In genomic region chr2:140186201-140186775, GRCh38 we compare ENCODE assay signal across 21 cellular contexts.
"Had no signal": no experiment of that assay in that cellular context is flagged by ENCODE, and none has a peak within 500 bp of the region (broad histone marks: within the 10 kb centered on the region; RNA-seq: fewer than 3 reads in every experiment).

No MANE protein-coding gene starts in this region.

- DNase-seq: activated CD4-positive, alpha-beta T cell treated with anti-CD3 and anti-CD28 coated beads for 1 hour; activated CD4-positive, alpha-beta T cell treated with anti-CD3 and anti-CD28 coated beads, Interleukin-2, amount 50 U/mL, for 1 hour; activated CD8-positive, alpha-beta T cell treated with anti-CD3 and anti-CD28 coated beads, Interleukin-2, amount 10 ng/mL, durations not matched to agents 7 days and 5 days; activated gamma-delta T cell treated with Interleukin-2 at 50 U/mL for 16 hours; activated T-cell treated with anti-CD3 and anti-CD28 coated beads, Interleukin-2, amount 50 U/mL, for 1 hour; central memory CD4-positive, alpha-beta T cell; erythroblast; heart right ventricle; midbrain; nephron progenitor cell; pancreas; SK-N-SH; stimulated activated CD4-positive, alpha-beta T cell treated with anti-CD3 and anti-CD28 coated beads, Interleukin-15, amount 100 ng/mL, for 24 hours; stomach; transverse colon; WERI-Rb-1 had no signal

- H3K4me3 ChIP-seq: heart right ventricle, pancreas, smooth muscle cell, stomach, transverse colon had no signal

- H3K9me2 ChIP-seq: SK-N-SH had no signal

- H3K36me3 ChIP-seq: heart right ventricle, pancreas, stomach, transverse colon, WERI-Rb-1 had no signal

- ATAC-seq: activated CD8-positive, alpha-beta T cell treated with anti-CD3 and anti-CD28 coated beads, Interleukin-2, amount 10 ng/mL, durations not matched to agents 7 days and 5 days; pancreas; sciatic nerve; stimulated activated memory B cell treated with anti-CD40 and anti-IgM and Interleukin-4, amounts not matched to agents 10 μg/mL and 1 μg/mL and 100 μg/mL, for 72 hours had no signal

- H3K4me1 ChIP-seq: pancreas, stomach, transverse colon had no signal

- H3K27me3 ChIP-seq: heart right ventricle, pancreas, stomach, transverse colon had no signal

- H3K27ac Mint-ChIP-seq: activated CD8-positive, alpha-beta T cell treated with anti-CD3 and anti-CD28 coated beads, Interleukin-2, amount 10 ng/mL, durations not matched to agents 7 days and 5 days; activated naive CD4-positive, alpha-beta T cell treated with anti-CD3 and anti-CD28 coated beads, Interleukin-2, amount 50 U/mL, for 24 hours; nephron progenitor cell; stimulated activated memory B cell treated with anti-CD40 and anti-IgM and Interleukin-4, amounts not matched to agents 10 μg/mL and 1 μg/mL and 100 μg/mL, for 72 hours; T-helper 2 cell treated with Interferon-gamma antibody and Interleukin-4, amounts not matched to agents 5 μg/mL and 100 μg/mL, for 36 hours had no signal

- H3K27ac ChIP-seq: pancreas, stomach, transverse colon, WERI-Rb-1 had no signal

- H3K4me3 Mint-ChIP-seq: activated CD8-positive, alpha-beta T cell treated with anti-CD3 and anti-CD28 coated beads, Interleukin-2, amount 10 ng/mL, durations not matched to agents 7 days and 5 days; activated naive CD4-positive, alpha-beta T cell treated with anti-CD3 and anti-CD28 coated beads, Interleukin-2, amount 50 U/mL, for 24 hours; nephron progenitor cell; stimulated activated memory B cell treated with anti-CD40 and anti-IgM and Interleukin-4, amounts not matched to agents 10 μg/mL and 1 μg/mL and 100 μg/mL, for 72 hours; T-helper 2 cell treated with Interferon-gamma antibody and Interleukin-4, amounts not matched to agents 5 μg/mL and 100 μg/mL, for 36 hours had no signal

- H3K4me1 Mint-ChIP-seq: activated naive CD4-positive, alpha-beta T cell treated with anti-CD3 and anti-CD28 coated beads, Interleukin-2, amount 50 U/mL, for 24 hours; nephron progenitor cell; stimulated activated memory B cell treated with anti-CD40 and anti-IgM and Interleukin-4, amounts not matched to agents 10 μg/mL and 1 μg/mL and 100 μg/mL, for 72 hours had no signal

- H3K36me3 Mint-ChIP-seq: activated naive CD4-positive, alpha-beta T cell treated with anti-CD3 and anti-CD28 coated beads, Interleukin-2, amount 50 U/mL, for 24 hours; stimulated activated memory B cell treated with anti-CD40 and anti-IgM and Interleukin-4, amounts not matched to agents 10 μg/mL and 1 μg/mL and 100 μg/mL, for 72 hours had no signal

- H3K9me3 Mint-ChIP-seq: activated naive CD4-positive, alpha-beta T cell treated with anti-CD3 and anti-CD28 coated beads, Interleukin-2, amount 50 U/mL, for 24 hours; nephron progenitor cell had no signal

- H3K4me2 ChIP-seq: SK-N-SH, smooth muscle cell had no signal

- H3K27me3 Mint-ChIP-seq: activated naive CD4-positive, alpha-beta T cell treated with anti-CD3 and anti-CD28 coated beads, Interleukin-2, amount 50 U/mL, for 24 hours; stimulated activated memory B cell treated with anti-CD40 and anti-IgM and Interleukin-4, amounts not matched to agents 10 μg/mL and 1 μg/mL and 100 μg/mL, for 72 hours had no signal
